ENCODE assay signal across 7 cellular contexts in genomic region chr11:46673713-46674462, GRCh38. TPM values are rescaled to one million over a fixed set of nuclear protein-coding genes. Genes with fewer than 3 reads are reported as not detected.
A peak's percentile ranks its signal among the peaks of the same experiment; 100 is the strongest.
DNase-seq lines count a peak whose midpoint lies in the region; TF ChIP-seq lines count a peak whose summit lies in the region.
"Had no signal": no experiment of that assay in that cellular context is flagged by ENCODE, and none has a peak within 500 bp of the region (broad histone marks: within the 10 kb centered on the region; RNA-seq: fewer than 3 reads in every experiment).

No MANE protein-coding gene starts in this region.

- H3K27me3 Mint-ChIP-seq in nephron (ENCODE audit: low read depth): no peaks in the 10 kb centered on the region

- H3K4me1 Mint-ChIP-seq in nephron: peaks cover 35% of the 10 kb centered on the region

- no peak overlapping the region for H3K4me3 ChIP-seq in HL-60 (replicated peaks; ENCODE audit: insufficient read depth, low read length)
- H3K4me3 ChIP-seq: GM23248 had no signal

- H3K9me3 Mint-ChIP-seq in nephron: no peaks in the 10 kb centered on the region

- H3K36me3 Mint-ChIP-seq in nephron (ENCODE audit: low read depth): peaks cover 57% of the 10 kb centered on the region

- no peak for DNase-seq in HL-60 (ENCODE audit: low read depth in 1 of 2, low spot score in 1 of 2)
- no peak for DNase-seq in NCI-H2107 (lab: John Stamatoyannopoulos, UW)
- DNase-seq in dermis blood vessel endothelial cell: no peak
- no peak for DNase-seq in activated T-cell treated with anti-CD3 and anti-CD28 coated beads, Interleukin-2, amount 50 U/mL, for 1 hour
- DNase-seq: GM23248 had no signal

- H3K27me3 ChIP-seq in HL-60 (ENCODE audit: insufficient read depth, poor library complexity, severe bottlenecking): no peaks in the 10 kb centered on the region

- TF ChIP-seq CTCF in HL-60 (IDR thresholded peaks at IDR 0.05; ENCODE audit: insufficient read depth, low read length) (no peak), nephron (IDR thresholded peaks at IDR 0.05; ENCODE audit: unreplicated experiment in 3 of 3) (no peak)

- H3K27ac Mint-ChIP-seq in nephron: peak overlapping the region; percentile 90 to 95 (median 91)

- H3K27ac ChIP-seq in HL-60 (replicated peaks) (peak overlapping the region; percentile 88), cingulate gyrus (ENCODE audit: low read depth, low read length) (peak overlapping the region; percentile 90)

- no peak overlapping the region for H3K4me3 Mint-ChIP-seq in nephron

RNA-seq across cellular contexts. Expression of gene ARHGAP1, which starts 26.5 kb away (rescaled TPM):
- total RNA-seq in dermis blood vessel endothelial cell: 21.6 and 35.4 TPM in 2 replicates

RNA-seq across cellular contexts. Expression of gene ZNF408, which starts 26.9 kb away (rescaled TPM):
- 7.9 and 8.7 TPM in 2 replicates for total RNA-seq in dermis blood vessel endothelial cell

RNA-seq across cellular contexts. Expression of gene F2, which starts 45.1 kb away (rescaled TPM):
- not detected in 2 replicates for total RNA-seq in dermis blood vessel endothelial cell
- total RNA-seq: GM23248 had no signal

RNA-seq across cellular contexts. Expression of gene ATG13, which starts 56.5 kb away (rescaled TPM):
- 57.7 and 67.3 TPM in 2 replicates for total RNA-seq in dermis blood vessel endothelial cell

RNA-seq across cellular contexts. Expression of gene HARBI1, which starts 56.9 kb away (rescaled TPM):
- 3.7 and 5.8 TPM in 2 replicates for total RNA-seq in dermis blood vessel endothelial cell
